Comparison of ENCODE assay signal across 18 cellular contexts in genomic region chr2:213057977-213058376, GRCh38.
DNase-seq lines count a peak whose midpoint lies in the region; ATAC-seq, FAIRE-seq and TF ChIP-seq lines count a peak whose summit lies in the region.
"Had no signal": no experiment of that assay in that cellular context is flagged by ENCODE, and none has a peak within 500 bp of the region (broad histone marks: within the 10 kb centered on the region; RNA-seq: fewer than 3 reads in every experiment).

No MANE protein-coding gene starts in this region.

- H3K4me1 ChIP-seq in OCI-LY1 (ENCODE audit: insufficient read depth, low read length, severe bottlenecking) (no peaks in the 10 kb centered on the region), GM12878 (ENCODE audit: control insufficient read depth, insufficient read depth, low read length) (no peaks in the 10 kb centered on the region)

- ATAC-seq in GM12878 (peak; percentile 41), Right ventricle myocardium superior (ENCODE audit: poor library complexity) (no peak)
- no peak for ATAC-seq in natural killer cell treated with Interleukin-12 subunit alpha and Interleukin-12 subunit beta and Interleukin-15 and Interleukin-18, amount 100 ng/mL, for 72 hours
- ATAC-seq in stimulated activated memory B cell treated with anti-CD40 and anti-IgM and Interleukin-4, amounts not matched to agents 10 μg/mL and 1 μg/mL and 100 μg/mL, for 72 hours: no peak
- ATAC-seq: PC-3 had no signal

- SMC1A ChIA-PET in GM12878 (lab: Charles Lee; ENCODE audit: uncharacterized antibody, unreplicated experiment): interaction anchor here (1.0 to 1.8 kb wide), 7 partner anchors 10 to 91 kb away, joined by 3 to 11 read pairs (median 4); no protein-coding TSS in a partner anchor

- H3K9ac ChIP-seq in OCI-LY1 (ENCODE audit: low read length) (no peak overlapping the region), GM12878 (ENCODE audit: control insufficient read depth, insufficient read depth, low read length) (no peak overlapping the region)

- no peaks in the 10 kb centered on the region for H3K9me2 ChIP-seq in OCI-LY1 (ENCODE audit: low read depth, low read length)

- no peaks in the 10 kb centered on the region for H3K27me3 Mint-ChIP-seq in activated T-cell treated with anti-CD3 and anti-CD28 coated beads, Interleukin-2, amount 50 U/mL, for 24 hours
- H3K27me3 Mint-ChIP-seq in natural killer cell treated with Interleukin-12 subunit alpha and Interleukin-12 subunit beta and Interleukin-15 and Interleukin-18, amount 100 ng/mL, for 72 hours: no peaks in the 10 kb centered on the region
- H3K27me3 Mint-ChIP-seq in stimulated activated memory B cell treated with anti-CD40 and anti-IgM and Interleukin-4, amounts not matched to agents 10 μg/mL and 1 μg/mL and 100 μg/mL, for 72 hours: no peaks in the 10 kb centered on the region

- no TSS peak for BruUV-seq in GM12878 (replicated peaks; lab: Mats Ljungman, UMichigan)

- TF ChIP-seq CTCF in OCI-LY1 (IDR thresholded peaks at IDR 0.05; ENCODE audit: low read length): no peak
- TF ChIP-seq CTCF in GM12878 (IDR thresholded peaks at IDR 0.05 in 2 of 3, conservative IDR thresholded peaks at IDR 0.05 in 1 of 3; ENCODE audit: control insufficient read depth in 2 of 3, extremely low read depth in 1 of 3, insufficient read depth in 1 of 3, low read depth in 3 of 3, low read length in 3 of 3): no peak

- H3K79me2 ChIP-seq in OCI-LY1 (ENCODE audit: insufficient read depth, low read length): peaks cover 86% of the 10 kb centered on the region
- peaks cover 38% of the 10 kb centered on the region for H3K79me2 ChIP-seq in GM12878 (ENCODE audit: control insufficient read depth, insufficient read depth, low read length)

- WGBS in GM12878 (ENCODE audit: insufficient coverage, insufficient replicate concordance, low lambda C conversion rate, missing lambda C conversion rate): 20% methylated on average over 3 of the region's 3 CpGs

- CTCF ChIA-PET in GM12878 (lab: Yijun Ruan, JAX): interaction anchor here (0.8 to 1.5 kb wide), 3 partner anchors 9 to 14 kb away, joined by 3 read pairs; no protein-coding TSS in a partner anchor

- no peak overlapping the region for H3K4me2 ChIP-seq in OCI-LY1 (ENCODE audit: low read length)
- H3K4me2 ChIP-seq in GM12878 (ENCODE audit: control insufficient read depth, insufficient read depth): no peak overlapping the region

- DNase-seq in activated T-cell treated with anti-CD3 and anti-CD28 coated beads, Interleukin-2, amount 50 U/mL, for 24 hours: no peak
- DNase-seq in activated T-cell treated with anti-CD3 and anti-CD28 coated beads, Interleukin-2, amount 50 U/mL, for 48 hours: no peak
- DNase-seq in GM12878 (ENCODE audit: low read depth, low spot score) (no peak), SHP77 treated with DMSO at 0.1 percent for 48 hours (lab: John Stamatoyannopoulos, UW) (no peak), Right ventricle myocardium superior (no peak)
- DNase-seq in natural killer cell treated with Interleukin-12 subunit alpha and Interleukin-12 subunit beta and Interleukin-15 and Interleukin-18, amount 100 ng/mL, for 72 hours (ENCODE audit: low spot score): no peak
- DNase-seq: C1 segment of cervical spinal cord; DMS79 treated with DMSO at 0.1 percent for 48 hours; GDM1; NCI-H1436 treated with DMSO at 0.1 percent for 48 hours; NCI-H226; NCI-H526 treated with DMSO at 0.1 percent for 48 hours; NK-92 treated with Interleukin-12 subunit alpha and Interleukin-12 subunit beta, amount 100 ng/mL, for 24 hours; PC-3 had no signal

- H3K27ac ChIP-seq in OCI-LY1 (ENCODE audit: low read depth, low read length, poor library complexity, severe bottlenecking) (peak overlapping the region; percentile 13), GM12878 (ENCODE audit: control insufficient read depth, insufficient read depth) (no peak overlapping the region)

- RAD21 ChIA-PET in GM12878 (lab: Charles Lee; ENCODE audit: unreplicated experiment): no interaction called here

- no peak for TF ChIP-seq POLR2A in GM12878 (IDR thresholded peaks at IDR 0.05; ENCODE audit: low read depth, low read length)

- POLR2A ChIA-PET in GM12878 (lab: Charles Lee): no interaction called here

- H3K4me3 ChIP-seq in OCI-LY1 (ENCODE audit: low read depth, low read length, poor library complexity, severe bottlenecking) (no peak overlapping the region), GM12878 (no peak overlapping the region)

- H3K9me3 ChIP-seq in OCI-LY1 (ENCODE audit: low read length) (no peaks in the 10 kb centered on the region), GM12878 (replicated peaks; ENCODE audit: control insufficient read depth, insufficient read depth, low read length) (no peaks in the 10 kb centered on the region; the same call in 2 of the 3 replicates)

- H2AFZ ChIP-seq in OCI-LY1 (ENCODE audit: low read length) (no peak overlapping the region), GM12878 (ENCODE audit: control insufficient read depth, low read depth, low read length) (no peak overlapping the region)

- H3K36me3 ChIP-seq in OCI-LY1 (ENCODE audit: insufficient read depth, low read length) (peaks cover 79% of the 10 kb centered on the region), GM12878 (ENCODE audit: control insufficient read depth in 2 of 2, insufficient read depth in 2 of 2, low read length in 1 of 2) (peaks cover 4 to 12% of the 10 kb centered on the region in 2 experiments; a peak in 3 of 4 replicates)

- no peak for FAIRE-seq in GM12878 (lab: Jason Lieb, UNC)
- FAIRE-seq: H1, HTR-8/SVneo had no signal

- H3K4me3 Mint-ChIP-seq in activated T-cell treated with anti-CD3 and anti-CD28 coated beads, Interleukin-2, amount 50 U/mL, for 24 hours: no peak overlapping the region
- H3K4me3 Mint-ChIP-seq in natural killer cell treated with Interleukin-12 subunit alpha and Interleukin-12 subunit beta and Interleukin-15 and Interleukin-18, amount 100 ng/mL, for 72 hours: peak overlapping the region; percentile 67
- no peak overlapping the region for H3K4me3 Mint-ChIP-seq in stimulated activated memory B cell treated with anti-CD40 and anti-IgM and Interleukin-4, amounts not matched to agents 10 μg/mL and 1 μg/mL and 100 μg/mL, for 72 hours

- intact Hi-C loops in GM12878 (cut with micrococcal nuclease; ENCODE audit: unreplicated experiment) (no loop called here), Right ventricle myocardium superior (cut with DNase I) (no loop called here)

- H3K27ac Mint-ChIP-seq in activated T-cell treated with anti-CD3 and anti-CD28 coated beads, Interleukin-2, amount 50 U/mL, for 24 hours: peak overlapping the region; percentile 51
- H3K27ac Mint-ChIP-seq in natural killer cell treated with Interleukin-12 subunit alpha and Interleukin-12 subunit beta and Interleukin-15 and Interleukin-18, amount 100 ng/mL, for 72 hours: peak overlapping the region; percentile 81 to 88
- H3K27ac Mint-ChIP-seq in stimulated activated memory B cell treated with anti-CD40 and anti-IgM and Interleukin-4, amounts not matched to agents 10 μg/mL and 1 μg/mL and 100 μg/mL, for 72 hours: no peak overlapping the region

- peaks cover 8% of the 10 kb centered on the region; the same call in 1 of the 2 replicates for H3F3A ChIP-seq in OCI-LY1 (ENCODE audit: insufficient read depth, low read length)

- peaks cover 2% of the 10 kb centered on the region for H3K36me3 Mint-ChIP-seq in activated T-cell treated with anti-CD3 and anti-CD28 coated beads, Interleukin-2, amount 50 U/mL, for 24 hours (ENCODE audit: low read depth)
- peaks cover 5% of the 10 kb centered on the region for H3K36me3 Mint-ChIP-seq in natural killer cell treated with Interleukin-12 subunit alpha and Interleukin-12 subunit beta and Interleukin-15 and Interleukin-18, amount 100 ng/mL, for 72 hours
- no peaks in the 10 kb centered on the region for H3K36me3 Mint-ChIP-seq in stimulated activated memory B cell treated with anti-CD40 and anti-IgM and Interleukin-4, amounts not matched to agents 10 μg/mL and 1 μg/mL and 100 μg/mL, for 72 hours

- peaks cover 11% of the 10 kb centered on the region for H3K4me1 Mint-ChIP-seq in activated T-cell treated with anti-CD3 and anti-CD28 coated beads, Interleukin-2, amount 50 U/mL, for 24 hours (ENCODE audit: low read depth)
- peaks cover 15 to 25% of the 10 kb centered on the region in 2 donors for H3K4me1 Mint-ChIP-seq in natural killer cell treated with Interleukin-12 subunit alpha and Interleukin-12 subunit beta and Interleukin-15 and Interleukin-18, amount 100 ng/mL, for 72 hours (ENCODE audit: low read depth in 2 of 2)
- H3K4me1 Mint-ChIP-seq in stimulated activated memory B cell treated with anti-CD40 and anti-IgM and Interleukin-4, amounts not matched to agents 10 μg/mL and 1 μg/mL and 100 μg/mL, for 72 hours: no peaks in the 10 kb centered on the region

- no peak for TF ChIP-seq RAD21 in GM12878 (IDR thresholded peaks at IDR 0.05; ENCODE audit: insufficient read depth, low read depth, low read length)

- no peaks in the 10 kb centered on the region for H3K27me3 ChIP-seq in OCI-LY1 (ENCODE audit: insufficient read depth, low read length)
- H3K27me3 ChIP-seq in GM12878 (replicated peaks in 1 of 2; ENCODE audit: control insufficient read depth in 2 of 2, insufficient read depth in 2 of 2, low read length in 1 of 2): no peaks in the 10 kb centered on the region

- in situ Hi-C loops in GM12878 (cut with MboI): no loop called here

- TF ChIP-seq EP300 in GM12878 (IDR thresholded peaks at IDR 0.05; ENCODE audit: borderline replicate concordance in 1 of 2, control insufficient read depth in 1 of 2, low read depth in 2 of 2, low read length in 2 of 2): no peak

- H4K20me1 ChIP-seq in OCI-LY1 (ENCODE audit: insufficient read depth, low read length): no peaks in the 10 kb centered on the region
- no peaks in the 10 kb centered on the region for H4K20me1 ChIP-seq in GM12878 (ENCODE audit: control insufficient read depth, insufficient read depth)

- H3K9me3 Mint-ChIP-seq in activated T-cell treated with anti-CD3 and anti-CD28 coated beads, Interleukin-2, amount 50 U/mL, for 24 hours: no peaks in the 10 kb centered on the region
- H3K9me3 Mint-ChIP-seq in natural killer cell treated with Interleukin-12 subunit alpha and Interleukin-12 subunit beta and Interleukin-15 and Interleukin-18, amount 100 ng/mL, for 72 hours: no peaks in the 10 kb centered on the region
- no peaks in the 10 kb centered on the region for H3K9me3 Mint-ChIP-seq in stimulated activated memory B cell treated with anti-CD40 and anti-IgM and Interleukin-4, amounts not matched to agents 10 μg/mL and 1 μg/mL and 100 μg/mL, for 72 hours

TF ChIP-seq in GM12878, 131 proteins besides CTCF, POLR2A, EP300 and RAD21 (continues in another document):
- no peak for TF ChIP-seq E2F4 (IDR thresholded peaks at IDR 0.05; ENCODE audit: low read depth, low read length)
